Comparison of ENCODE assay signal across 8 cellular contexts in genomic region chr13:19959141-19959830, GRCh38.
A peak's percentile ranks its signal among the peaks of the same experiment; 100 is the strongest.
DNase-seq lines count a peak whose midpoint lies in the region; ATAC-seq and TF ChIP-seq lines count a peak whose summit lies in the region.

No MANE protein-coding gene starts in this region.

- H3K27ac Mint-ChIP-seq in central memory CD8-positive, alpha-beta T cell (ENCODE audit: low read depth) = peak overlapping the region; percentile 95

- peaks cover 39% of the 10 kb centered on the region for H3K36me3 Mint-ChIP-seq in central memory CD8-positive, alpha-beta T cell (ENCODE audit: insufficient read depth)

- no peaks in the 10 kb centered on the region for H3K27me3 Mint-ChIP-seq in central memory CD8-positive, alpha-beta T cell

- ATAC-seq in central memory CD8-positive, alpha-beta T cell (replicated peaks; ENCODE audit: extremely low read depth, poor library complexity, severe bottlenecking) = peak; percentile 17
- no peak for ATAC-seq in GM19452 (IDR thresholded peaks at IDR 0.05; ENCODE audit: unreplicated experiment)

- no peak for TF ChIP-seq CTCF in GM20000 (IDR thresholded peaks at IDR 0.05; ENCODE audit: extremely low read depth, missing control alignments)

- H3K27ac ChIP-seq in layer of hippocampus (ENCODE audit: low read depth, low read length) = peak overlapping the region; percentile 92

- peaks cover 29% of the 10 kb centered on the region for H3K4me1 Mint-ChIP-seq in central memory CD8-positive, alpha-beta T cell

- no peaks in the 10 kb centered on the region for H3K9me3 Mint-ChIP-seq in central memory CD8-positive, alpha-beta T cell

- H3K4me3 Mint-ChIP-seq in central memory CD8-positive, alpha-beta T cell = peak overlapping the region; percentile 97

- peak; percentile 65 for DNase-seq in AG20443 (ENCODE audit: low spot score)
- DNase-seq in GM20000 (ENCODE audit: low spot score) = peak; percentile 68
- peak; percentile 63 for DNase-seq in NCI-H1092 treated with DMSO at 0.1 percent for 48 hours (lab: John Stamatoyannopoulos, UW)
- peak; percentile 68 for DNase-seq in activated CD4-positive, CD25-positive, alpha-beta regulatory T cell treated with anti-CD3 and anti-CD28 coated beads, Interleukin-2, amount 50 U/mL, for 72 hours
- DNase-seq in central memory CD8-positive, alpha-beta T cell (ENCODE audit: low spot score in 2 of 2) = peak; percentile 47 to 50
- DNase-seq in stimulated activated CD4-positive, alpha-beta T cell treated with anti-CD3 and anti-CD28 coated beads, Interleukin-1b, Interleukin-23, amount 100 ng/mL, for 4 hours (ENCODE audit: low read depth in 2 of 2) = peak; percentile 44 to 57

- no peaks in the 10 kb centered on the region for H3K27me3 ChIP-seq in layer of hippocampus (ENCODE audit: control insufficient read depth, insufficient read depth, low read length)
